19 cellular contexts compared by ENCODE assay signal in genomic region chr15:65309882-65310418, GRCh38. TPM values are rescaled to one million over a fixed set of nuclear protein-coding genes. Genes with fewer than 3 reads are reported as not detected.
DNase-seq lines count a peak whose midpoint lies in the region; ATAC-seq and TF ChIP-seq lines count a peak whose summit lies in the region.
"Had no signal": no experiment of that assay in that cellular context is flagged by ENCODE, and none has a peak within 500 bp of the region (broad histone marks: within the 10 kb centered on the region; RNA-seq: fewer than 3 reads in every experiment).

No MANE protein-coding gene starts in this region.

- H4K20me1 ChIP-seq in osteoblast (ENCODE audit: insufficient read depth, low read length), result no peaks in the 10 kb centered on the region

- DNase-seq in AG08396 (ENCODE audit: low spot score), result peak; percentile 61
- peak; percentile 24 for DNase-seq in LHCN-M2 (ENCODE audit: low read depth)
- DNase-seq in iris pigment epithelial cell (ENCODE audit: low read depth), result peak; percentile 68
- DNase-seq in osteoblast (ENCODE audit: insufficient read length, low spot score, missing footprints), result peak; percentile 62
- no peak for DNase-seq in posterior vena cava (ENCODE audit: low spot score)
- DNase-seq: activated CD4-positive, alpha-beta T cell treated with anti-CD3 and anti-CD28 coated beads for 48 hours; activated naive CD4-positive, alpha-beta T cell treated with anti-CD3 and anti-CD28 coated beads for 36 hours; cortex of kidney; H7; left ventricle myocardium inferior; NCI-H187 treated with DMSO at 0.1 percent for 48 hours; NCI-H510A; SW 1271 had no signal

- no peak overlapping the region for H3K27ac ChIP-seq in osteoblast (ENCODE audit: low read depth, low read length)
- H3K27ac ChIP-seq: left ventricle myocardium inferior had no signal

- H3K4me2 ChIP-seq in osteoblast (ENCODE audit: insufficient read depth, low read length), result no peak overlapping the region

- no peaks in the 10 kb centered on the region for H3K4me1 ChIP-seq in osteoblast (ENCODE audit: insufficient read depth, low read length)

- TF ChIP-seq CTCF in osteoblast (IDR thresholded peaks at IDR 0.05; ENCODE audit: extremely low read depth, low read depth, low read length), result no peak

- no peaks in the 10 kb centered on the region for H3K79me2 ChIP-seq in osteoblast (ENCODE audit: insufficient read depth, low read length)

- no peak overlapping the region for H3K4me3 ChIP-seq in osteoblast (ENCODE audit: insufficient read depth, low read length)
- H3K4me3 ChIP-seq: left ventricle myocardium inferior had no signal

- intact Hi-C loops in posterior vena cava (cut with DNase I), result no loop called here

- ATAC-seq in HG03095 (IDR thresholded peaks at IDR 0.05; ENCODE audit: unreplicated experiment), result no peak
- no peak for ATAC-seq in HG02588 (IDR thresholded peaks at IDR 0.05; ENCODE audit: unreplicated experiment)
- ATAC-seq in HG03139 (IDR thresholded peaks at IDR 0.05; ENCODE audit: unreplicated experiment), result no peak
- ATAC-seq: stimulated activated memory B cell treated with anti-CD40 and anti-IgM and Interleukin-4, amounts not matched to agents 10 μg/mL and 1 μg/mL and 100 μg/mL, for 72 hours had no signal

- no peaks in the 10 kb centered on the region for H3K36me3 ChIP-seq in osteoblast (ENCODE audit: insufficient read depth, low read length)
- H3K36me3 ChIP-seq: left ventricle myocardium inferior had no signal

- H2AFZ ChIP-seq in osteoblast (ENCODE audit: low read length), result no peak overlapping the region

- H3K27me3 ChIP-seq in osteoblast (ENCODE audit: insufficient read depth, low read length), result peaks cover 3% of the 10 kb centered on the region

- no peaks in the 10 kb centered on the region for H3K9me3 ChIP-seq in osteoblast (ENCODE audit: low read depth, low read length)
- H3K9me3 ChIP-seq: left ventricle myocardium inferior had no signal

RNA-seq across cellular contexts. Expression of gene RNU5B-1, which starts 5.5 kb away (rescaled TPM):
- total RNA-seq in LHCN-M2 (2014; rRNA removed) (not detected in 2 replicates), osteoblast (not detected in 2 replicates), posterior vena cava (100 to 1,000 TPM in 1 of 2 donors, 10 to 100 TPM in 1; 95.0 to 102 TPM)
- not detected for polyA plus RNA-seq in LHCN-M2 (2012)
- total RNA-seq: activated naive CD4-positive, alpha-beta T cell treated with anti-CD3 and anti-CD28 coated beads for 36 hours; frontal cortex; H7 had no signal

RNA-seq across cellular contexts. Expression of gene RNU5A-1, which starts 14.1 kb away (rescaled TPM):
- total RNA-seq in LHCN-M2 (2014; rRNA removed) (not detected in 2 replicates), osteoblast (not detected in 2 replicates), posterior vena cava (not detected)
- not detected for polyA plus RNA-seq in LHCN-M2 (2012)
- total RNA-seq: activated naive CD4-positive, alpha-beta T cell treated with anti-CD3 and anti-CD28 coated beads for 36 hours; astrocyte; frontal cortex; H7; left ventricle myocardium inferior had no signal

RNA-seq across cellular contexts. Expression of gene PARP16, which starts 23.3 kb away (rescaled TPM):
- total RNA-seq in LHCN-M2 (2014; rRNA removed) (7.3 and 7.8 TPM in 2 replicates), osteoblast (6.2 and 6.5 TPM in 2 replicates), posterior vena cava (1 to 10 TPM; 7.4 TPM)
- polyA plus RNA-seq in LHCN-M2 (2012), result 4.5 TPM

Comparison
In these comparisons a context has a peak if more than half of its experiments do, and no peak if none do; other contexts are left out.
1. RNA of gene RNU5B-1, which starts 5.5 kb away (total RNA-seq): 95.0 to 102 TPM in posterior vena cava; not detected in LHCN-M2 and not detected in osteoblast; every median in the first group is over 10 times any median in the second.